13 cellular contexts compared by ENCODE assay signal in genomic region chr9:14205463-14205862, GRCh38.
DNase-seq lines count a peak whose midpoint lies in the region; ATAC-seq and TF ChIP-seq lines count a peak whose summit lies in the region.
"Had no signal": no experiment of that assay in that cellular context is flagged by ENCODE, and none has a peak within 500 bp of the region (broad histone marks: within the 10 kb centered on the region; RNA-seq: fewer than 3 reads in every experiment).

No MANE protein-coding gene starts in this region.

- DNase-seq in Daoy (ENCODE audit: low read depth), result peak; percentile 82
- DNase-seq in PC-9, result peak in 1 of 2 experiments; percentile 93
- DNase-seq in fibroblast of gingiva (ENCODE audit: low read depth), result peak; percentile 78
- no peak for DNase-seq in mesendoderm
- no peak for DNase-seq in NCI-H2029 (lab: John Stamatoyannopoulos, UW)
- no peak for DNase-seq in prostate gland (ENCODE audit: low spot score)
- DNase-seq: aorta; NCI-H510A treated with DMSO at 0.1 percent for 48 hours; stimulated activated CD4-positive, alpha-beta T cell treated with anti-CD3 and anti-CD28 coated beads, Interleukin-1b, Interleukin-23, amount 100 ng/mL, for 48 hours had no signal

- no peaks in the 10 kb centered on the region for H3K27me3 Mint-ChIP-seq in nephron (ENCODE audit: low read depth)

- TF ChIP-seq POLR2A in prostate gland (IDR thresholded peaks at IDR 0.05), result no peak

- H3K4me2 ChIP-seq in PC-9 (peak overlapping the region; percentile 66), mesendoderm (ENCODE audit: low read length) (no peak overlapping the region)
- H3K4me2 ChIP-seq: hepatocyte, KMS-11 had no signal

- H3K36me3 ChIP-seq in PC-9 (ENCODE audit: low read depth) (no peaks in the 10 kb centered on the region), mesendoderm (ENCODE audit: control insufficient read depth, insufficient read depth, low read length) (no peaks in the 10 kb centered on the region), prostate gland (no peaks in the 10 kb centered on the region)

- H3K4me3 Mint-ChIP-seq in nephron, result no peak overlapping the region

- TF ChIP-seq CTCF in PC-9 (conservative IDR thresholded peaks at IDR 0.05) (no peak), nephron (IDR thresholded peaks at IDR 0.05; ENCODE audit: unreplicated experiment in 3 of 3) (no peak), prostate gland (IDR thresholded peaks at IDR 0.05) (no peak)

- H3K9me2 ChIP-seq in PC-9 (ENCODE audit: insufficient read depth), result no peaks in the 10 kb centered on the region

- H3K27ac Mint-ChIP-seq in nephron, result peak overlapping the region in 2 of 3 experiments; percentile 6 to 33

- CTCF ChIA-PET in PC-9 (lab: Charles Lee), result no interaction called here

- no peak overlapping the region for H4K5ac ChIP-seq in mesendoderm (ENCODE audit: low read length)

- H3K56ac ChIP-seq in mesendoderm (ENCODE audit: low read length), result no peak overlapping the region

- no CpG with 5 or more reads among the region's 1 CpG for WGBS in mesendoderm (ENCODE audit: extremely low coverage, insufficient coverage, low lambda C conversion rate)
- WGBS in prostate gland, result 70% methylated on average over 1 of the region's 1 CpG

- no peak overlapping the region for H3K18ac ChIP-seq in mesendoderm (ENCODE audit: low read length)

- H4K20me1 ChIP-seq in PC-9 (ENCODE audit: insufficient read depth), result no peaks in the 10 kb centered on the region

- no peak for ATAC-seq in HG03342 (IDR thresholded peaks at IDR 0.05; ENCODE audit: unreplicated experiment)

- H2BK15ac ChIP-seq in mesendoderm (replicated peaks; ENCODE audit: low read depth), result no peak overlapping the region

- no peak overlapping the region for H3K9ac ChIP-seq in mesendoderm (ENCODE audit: low read length)
- H3K9ac ChIP-seq: KMS-11 had no signal

- no TSS peak for BruUV-seq in PC-9 (replicated peaks; lab: Mats Ljungman, UMichigan)

- peaks cover 88% of the 10 kb centered on the region for H3K4me1 Mint-ChIP-seq in nephron

- H2AK5ac ChIP-seq in mesendoderm (ENCODE audit: low read length), result no peak overlapping the region

- no peak overlapping the region for H2AFZ ChIP-seq in PC-9
- H2AFZ ChIP-seq: hepatocyte had no signal

- no peaks in the 10 kb centered on the region for H3K79me1 ChIP-seq in mesendoderm (ENCODE audit: low read length)

- H3K27me3 ChIP-seq in PC-9 (ENCODE audit: insufficient read depth, low read depth), result no peaks in the 10 kb centered on the region
- H3K27me3 ChIP-seq in mesendoderm (ENCODE audit: insufficient read depth, low read length, poor library complexity), result no peaks in the 10 kb centered on the region
- H3K27me3 ChIP-seq in prostate gland (replicated peaks; ENCODE audit: insufficient read depth), result no peaks in the 10 kb centered on the region
- H3K27me3 ChIP-seq: hepatocyte had no signal

- peaks cover 7% of the 10 kb centered on the region for H3F3A ChIP-seq in PC-9 (ENCODE audit: insufficient read depth, low read depth)

- POLR2A ChIA-PET in PC-9 (lab: Charles Lee; ENCODE audit: unreplicated experiment), result interaction anchor here (0.6 to 0.7 kb wide), 3 partner anchors 15 to 1101 kb away, joined by 4 to 13 read pairs (median 6); partner anchors contain the start of gene TTC39B

- peaks cover 9% of the 10 kb centered on the region for H3K36me3 Mint-ChIP-seq in nephron (ENCODE audit: low read depth)

- H4K8ac ChIP-seq in mesendoderm (ENCODE audit: low read depth, low read length), result no peak overlapping the region

- H3K4me3 ChIP-seq in PC-9 (no peak overlapping the region), mesendoderm (ENCODE audit: low read length) (no peak overlapping the region), prostate gland (no peak overlapping the region)
- H3K4me3 ChIP-seq: hepatocyte had no signal

- no peaks in the 10 kb centered on the region for H3K9me3 ChIP-seq in PC-9 (ENCODE audit: insufficient read depth, low read depth)
- H3K9me3 ChIP-seq in prostate gland, result no peaks in the 10 kb centered on the region

- H3K4ac ChIP-seq in mesendoderm (ENCODE audit: low read depth, low read length), result no peak overlapping the region

- peaks cover 50% of the 10 kb centered on the region for H3K79me2 ChIP-seq in PC-9 (ENCODE audit: low read depth)
- no peaks in the 10 kb centered on the region for H3K79me2 ChIP-seq in mesendoderm (ENCODE audit: control insufficient read depth, insufficient read depth, low read length)

- intact Hi-C loops in PC-9 (cut with micrococcal nuclease; ENCODE audit: unreplicated experiment) (no loop called here), prostate gland (cut with DNase I) (no loop called here)

- no peak overlapping the region for H3K23ac ChIP-seq in mesendoderm (ENCODE audit: low read length)

- no peaks in the 10 kb centered on the region for H3K9me3 Mint-ChIP-seq in nephron

- no peak overlapping the region for H2BK5ac ChIP-seq in mesendoderm (ENCODE audit: low read length)

- no peak overlapping the region for H2BK120ac ChIP-seq in mesendoderm (ENCODE audit: low read depth, low read length)

- H3K27ac ChIP-seq in PC-9 (peak overlapping the region; percentile 85), mesendoderm (ENCODE audit: low read depth, low read length) (no peak overlapping the region), prostate gland (peak overlapping the region in 1 of 2 donors; percentile 28)
- H3K27ac ChIP-seq: hepatocyte, KMS-11 had no signal

- peaks cover 26% of the 10 kb centered on the region for H3K4me1 ChIP-seq in PC-9 (replicated peaks; ENCODE audit: insufficient read depth)
- H3K4me1 ChIP-seq in mesendoderm (ENCODE audit: control insufficient read depth, low read depth, low read length), result no peaks in the 10 kb centered on the region
- H3K4me1 ChIP-seq in prostate gland (replicated peaks), result no peaks in the 10 kb centered on the region

Comparison
In these comparisons a context has a peak if more than half of its experiments do, and no peak if none do; other contexts are left out.
1. DNase-seq: peak in Daoy (single experiment) and fibroblast of gingiva (single experiment); none in mesendoderm (single experiment), NCI-H2029 (single experiment) and prostate gland (single experiment).